Comparison of ENCODE assay signal across 11 cellular contexts in the genomic region with DNA sequence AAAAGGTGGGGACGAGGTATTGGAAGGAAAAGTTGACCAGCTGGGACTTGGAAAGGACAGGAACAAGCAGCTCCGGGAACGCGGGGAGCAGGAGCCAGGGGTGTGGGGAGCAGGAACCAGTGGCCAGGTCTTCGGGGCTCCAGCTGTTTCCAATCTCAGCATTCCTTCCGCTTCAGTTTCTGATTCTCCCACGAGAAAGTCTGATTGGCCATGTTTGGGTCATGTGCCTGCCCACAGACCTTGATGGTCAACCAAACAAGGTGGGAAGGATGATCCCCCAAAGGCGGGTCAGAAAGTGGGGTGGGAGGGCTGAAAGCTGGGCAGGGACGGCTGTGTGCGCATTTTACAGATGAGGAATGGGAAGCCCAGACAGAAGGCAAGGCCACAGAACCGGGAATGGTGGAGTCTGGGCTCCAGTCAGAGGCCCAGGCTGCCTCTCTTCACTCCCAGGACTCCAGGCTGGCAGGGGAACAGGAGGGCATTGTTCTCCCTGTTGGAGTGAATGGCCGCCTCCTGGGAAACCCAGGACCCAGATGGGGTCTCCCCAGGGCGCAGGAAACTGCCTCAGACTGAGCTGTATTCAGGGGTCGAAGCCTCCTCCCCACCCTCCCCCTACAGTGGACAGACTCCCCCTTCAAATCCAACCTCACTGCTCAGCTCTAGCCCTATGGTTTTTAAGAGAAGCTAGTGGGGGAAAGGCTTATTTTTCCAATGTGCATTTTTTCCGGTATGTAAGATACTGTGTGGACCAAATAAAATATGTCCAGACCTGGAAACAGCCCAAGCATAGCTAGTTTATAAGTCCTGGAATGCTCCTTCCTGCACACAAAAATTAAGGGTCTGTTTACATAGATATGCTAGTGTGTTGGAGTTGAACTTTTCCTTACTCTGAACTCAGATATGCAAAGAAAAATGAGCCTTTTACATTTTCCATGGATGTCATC. TPM values are rescaled to one million over a fixed set of nuclear protein-coding genes. Genes with fewer than 3 reads are reported as not detected.
DNase-seq lines count a peak whose midpoint lies in the region; ATAC-seq and TF ChIP-seq lines count a peak whose summit lies in the region.
"Had no signal": no experiment of that assay in that cellular context is flagged by ENCODE, and none has a peak within 500 bp of the region (broad histone marks: within the 10 kb centered on the region; RNA-seq: fewer than 3 reads in every experiment).

No MANE protein-coding gene starts in this region.

- no peak overlapping the region for H3K27ac Mint-ChIP-seq in activated CD4-positive, alpha-beta T cell treated with anti-CD3 and anti-CD28 coated beads for 36 hours

- no peak overlapping the region for H2BK15ac ChIP-seq in mesendoderm (replicated peaks; ENCODE audit: low read depth)

- H3K27ac ChIP-seq in SJCRH30 (peak overlapping the region; percentile 100), esophagus squamous epithelium (peak overlapping the region; percentile 47 to 88 (median 73)), mesendoderm (ENCODE audit: low read depth, low read length) (no peak overlapping the region), upper lobe of left lung (peak overlapping the region in 3 of 4 donors; percentile 5 to 31 (median 19))

- intact Hi-C loops in esophagus squamous epithelium (cut with DNase I), result no loop called here
- intact Hi-C loops in activated CD4-positive, alpha-beta T cell treated with anti-CD3 and anti-CD28 coated beads for 36 hours (cut with DNase I, micrococcal nuclease), result no loop called here

- H4K8ac ChIP-seq in mesendoderm (ENCODE audit: low read depth, low read length), result no peak overlapping the region

- no peak for TF ChIP-seq EP300 in upper lobe of left lung (IDR thresholded peaks at IDR 0.05)

- H2AK5ac ChIP-seq in mesendoderm (ENCODE audit: low read length), result no peak overlapping the region

- H3K79me2 ChIP-seq in mesendoderm (ENCODE audit: control insufficient read depth, insufficient read depth, low read length), result no peaks in the 10 kb centered on the region

- TF ChIP-seq CTCF in esophagus squamous epithelium (IDR thresholded peaks at IDR 0.05), result no peak
- TF ChIP-seq CTCF in upper lobe of left lung (IDR thresholded peaks at IDR 0.05), result no peak

- H3K27me3 ChIP-seq in SJCRH30, result no peaks in the 10 kb centered on the region
- peaks cover 0 to 24% (median 0%) of the 10 kb centered on the region in 4 donors for H3K27me3 ChIP-seq in esophagus squamous epithelium
- no peaks in the 10 kb centered on the region for H3K27me3 ChIP-seq in mesendoderm (ENCODE audit: insufficient read depth, low read length, poor library complexity)
- H3K27me3 ChIP-seq in upper lobe of left lung, result no peaks in the 10 kb centered on the region

- CTCF ChIA-PET in activated CD4-positive, alpha-beta T cell treated with anti-CD3 and anti-CD28 coated beads for 36 hours (lab: Charles Lee), result interaction anchor here (0.9 to 1.9 kb wide), 6 partner anchors 10 to 329 kb away, joined by 3 to 4 read pairs (median 3); no protein-coding TSS in a partner anchor

- no peak overlapping the region for H3K4me3 Mint-ChIP-seq in activated CD4-positive, alpha-beta T cell treated with anti-CD3 and anti-CD28 coated beads for 36 hours

- DNase-seq in SJCRH30 (peak; percentile 99 to 100), esophagus squamous epithelium (lab: John Stamatoyannopoulos, UW) (no peak), mesendoderm (no peak), upper lobe of left lung (no peak)
- DNase-seq in activated CD4-positive, alpha-beta T cell treated with anti-CD3 and anti-CD28 coated beads for 36 hours, result no peak
- DNase-seq: activated CD4-positive, alpha-beta T cell treated with anti-CD3 and anti-CD28 coated beads for 4 hours; DMS79 treated with DMSO at 0.1 percent for 48 hours; NCI-H345 had no signal

- H2BK120ac ChIP-seq in mesendoderm (ENCODE audit: low read depth, low read length), result no peak overlapping the region

- no peaks in the 10 kb centered on the region for H3K36me3 ChIP-seq in SJCRH30
- H3K36me3 ChIP-seq in esophagus squamous epithelium, result no peaks in the 10 kb centered on the region
- H3K36me3 ChIP-seq in mesendoderm (ENCODE audit: control insufficient read depth, insufficient read depth, low read length), result no peaks in the 10 kb centered on the region
- H3K36me3 ChIP-seq in upper lobe of left lung, result no peaks in the 10 kb centered on the region

- no peak overlapping the region for H3K4me2 ChIP-seq in mesendoderm (ENCODE audit: low read length)

- H3K56ac ChIP-seq in mesendoderm (ENCODE audit: low read length), result peak overlapping the region; percentile 46

- H2BK5ac ChIP-seq in mesendoderm (ENCODE audit: low read length), result no peak overlapping the region

- no peaks in the 10 kb centered on the region for H3K4me1 Mint-ChIP-seq in activated CD4-positive, alpha-beta T cell treated with anti-CD3 and anti-CD28 coated beads for 36 hours

- H4K5ac ChIP-seq in mesendoderm (ENCODE audit: low read length), result no peak overlapping the region

- 70 to 77% methylated on average over 10 to 11 of the region's 15 CpGs for WGBS in esophagus squamous epithelium, 2 donors
- no CpG with 5 or more reads among the region's 15 CpGs for WGBS in mesendoderm (ENCODE audit: extremely low coverage, insufficient coverage, low lambda C conversion rate)
- WGBS in upper lobe of left lung, 2 donors, result 68 to 70% methylated on average over 15 of the region's 15 CpGs

- peaks cover 6% of the 10 kb centered on the region for H3K9me3 Mint-ChIP-seq in activated CD4-positive, alpha-beta T cell treated with anti-CD3 and anti-CD28 coated beads for 36 hours (ENCODE audit: low read depth)

- H3K4ac ChIP-seq in mesendoderm (ENCODE audit: low read depth, low read length), result no peak overlapping the region

- no peaks in the 10 kb centered on the region for H3K36me3 Mint-ChIP-seq in activated CD4-positive, alpha-beta T cell treated with anti-CD3 and anti-CD28 coated beads for 36 hours (ENCODE audit: low read depth)

- TF ChIP-seq POLR2A in esophagus squamous epithelium (IDR thresholded peaks at IDR 0.05) (no peak), upper lobe of left lung (IDR thresholded peaks at IDR 0.05) (no peak)

- H3K9me3 ChIP-seq in SJCRH30 (replicated peaks), result peaks cover 11% of the 10 kb centered on the region
- peaks cover 0 to 7% (median 6%) of the 10 kb centered on the region in 3 donors for H3K9me3 ChIP-seq in esophagus squamous epithelium
- H3K9me3 ChIP-seq in upper lobe of left lung, result peaks cover 0 to 6% (median 2%) of the 10 kb centered on the region in 4 donors

- H3K4me1 ChIP-seq in SJCRH30 (peaks cover 67% of the 10 kb centered on the region), esophagus squamous epithelium (peaks cover 0 to 51% (median 33%) of the 10 kb centered on the region in 3 donors), mesendoderm (ENCODE audit: control insufficient read depth, low read depth, low read length) (no peaks in the 10 kb centered on the region), upper lobe of left lung (peaks cover 8 to 28% (median 20%) of the 10 kb centered on the region in 4 donors)

- POLR2A ChIA-PET in activated CD4-positive, alpha-beta T cell treated with anti-CD3 and anti-CD28 coated beads for 36 hours (lab: Charles Lee), result interaction anchor here (0.5 to 1.0 kb wide), 2 partner anchors 14 to 16 kb away, joined by 3 read pairs; no protein-coding TSS in a partner anchor

- H3K18ac ChIP-seq in mesendoderm (ENCODE audit: low read length), result no peak overlapping the region

- no peak overlapping the region for H3K9ac ChIP-seq in mesendoderm (ENCODE audit: low read length)

- no peak overlapping the region for H3K23ac ChIP-seq in mesendoderm (ENCODE audit: low read length)

- H3K27me3 Mint-ChIP-seq in activated CD4-positive, alpha-beta T cell treated with anti-CD3 and anti-CD28 coated beads for 36 hours, result peaks cover 15% of the 10 kb centered on the region

- ATAC-seq in upper lobe of left lung (ENCODE audit: low FRiP score in 2 of 2) (no peak), GM21717 (IDR thresholded peaks at IDR 0.05; ENCODE audit: unreplicated experiment) (no peak), HG02610 (IDR thresholded peaks at IDR 0.05; ENCODE audit: unreplicated experiment) (no peak)
- ATAC-seq in activated CD4-positive, alpha-beta T cell treated with anti-CD3 and anti-CD28 coated beads for 36 hours, result no peak
- ATAC-seq: sciatic nerve had no signal

- H3K79me1 ChIP-seq in mesendoderm (ENCODE audit: low read length), result no peaks in the 10 kb centered on the region

- H3K4me3 ChIP-seq in SJCRH30 (peak overlapping the region; percentile 23), esophagus squamous epithelium (no peak overlapping the region), mesendoderm (ENCODE audit: low read length) (no peak overlapping the region), upper lobe of left lung (no peak overlapping the region)

RNA-seq across cellular contexts. Expression of a gene that starts 12.2 kb away (rescaled TPM):
- 0.28 and 0.56 TPM in 2 replicates for total RNA-seq in SJCRH30 (2014; rRNA removed; shearing (Covaris generic))
- total RNA-seq in esophagus squamous epithelium (10 to 100 TPM in 2 of 4 donors, 1 to 10 TPM in 2; 1.6 to 34.1 (median 8.6) TPM), upper lobe of left lung (10 to 100 TPM in 4 of 6 donors, 1 to 10 TPM in 2; 8.2 to 71.4 (median 18.4) TPM)
- 13.1 TPM for polyA plus RNA-seq in mesendoderm (2013, experiment 1 of 2)
- polyA plus RNA-seq in mesendoderm (2013, experiment 2 of 2), result 13.0 TPM
- total RNA-seq in activated CD4-positive, alpha-beta T cell treated with anti-CD3 and anti-CD28 coated beads for 36 hours, result under 1 TPM; 0.21 to 0.43 TPM

Comparison
In these comparisons a context has a peak if more than half of its experiments do, and no peak if none do; other contexts are left out.
1. DNase-seq: peak in SJCRH30 (2 of 2); none in esophagus squamous epithelium (single experiment), mesendoderm (single experiment), upper lobe of left lung (0 of 2) and activated CD4-positive, alpha-beta T cell treated with anti-CD3 and anti-CD28 coated beads for 36 hours (single experiment).